ENCODE assay signal across 8 cellular contexts in genomic region chr9:33921967-33922895, GRCh38.
DNase-seq lines count a peak whose midpoint lies in the region; ATAC-seq and TF ChIP-seq lines count a peak whose summit lies in the region.

No MANE protein-coding gene starts in this region.

- H3K27ac ChIP-seq in sigmoid colon, result no peak overlapping the region

- H3K36me3 ChIP-seq in sigmoid colon, result peaks cover 18 to 95% (median 55%) of the 10 kb centered on the region in 4 donors

- TF ChIP-seq POLR2A in sigmoid colon (IDR thresholded peaks at IDR 0.05), result no peak

- WGBS in sigmoid colon, 2 donors, result 90 to 92% methylated on average over 14 of the region's 14 CpGs

- H3K9me3 ChIP-seq in sigmoid colon, result no peaks in the 10 kb centered on the region

- TF ChIP-seq CTCF in AG09319 (IDR thresholded peaks at IDR 0.05; ENCODE audit: low read depth, low read length) (peak; percentile 70), GM13977 (IDR thresholded peaks at IDR 0.05; ENCODE audit: extremely low read depth, insufficient read depth, missing control alignments) (peak; percentile 71), endothelial cell (IDR thresholded peaks at IDR 0.05; ENCODE audit: unreplicated experiment) (peak; percentile 64), sigmoid colon (IDR thresholded peaks at IDR 0.05) (peak in 3 of 4 experiments; percentile 35 to 50 (median 46))

- peaks cover 0 to 12% (median 4%) of the 10 kb centered on the region in 4 donors for H3K4me1 ChIP-seq in sigmoid colon

- DNase-seq in AG09319 (ENCODE audit: extremely low read depth, low read depth), result no peak
- DNase-seq in GM13977 (ENCODE audit: low spot score), result no peak
- DNase-seq in RPMI8226, result peak; percentile 24
- DNase-seq in endothelial cell (ENCODE audit: low spot score), result peak; percentile 60
- no peak for DNase-seq in sigmoid colon

- no peak for ATAC-seq in GM19467 (IDR thresholded peaks at IDR 0.05; ENCODE audit: unreplicated experiment)
- ATAC-seq in HG02678 (IDR thresholded peaks at IDR 0.05; ENCODE audit: unreplicated experiment), result no peak
- ATAC-seq in HG02571 (IDR thresholded peaks at IDR 0.05; ENCODE audit: unreplicated experiment), result no peak

- H3K4me3 Mint-ChIP-seq in endothelial cell (ENCODE audit: unreplicated experiment), result peak overlapping the region; percentile 76

- peaks cover 11% of the 10 kb centered on the region for H3K4me1 Mint-ChIP-seq in endothelial cell (ENCODE audit: unreplicated experiment)

- intact Hi-C loops in sigmoid colon (cut with DNase I), result no loop called here

- peaks cover 36% of the 10 kb centered on the region for H3K27me3 Mint-ChIP-seq in endothelial cell (ENCODE audit: unreplicated experiment)

- no peaks in the 10 kb centered on the region for H3K27me3 ChIP-seq in sigmoid colon

- TF ChIP-seq EP300 in sigmoid colon (IDR thresholded peaks at IDR 0.05), result no peak

- H3K36me3 Mint-ChIP-seq in endothelial cell (ENCODE audit: low read depth, unreplicated experiment), result peaks cover 72% of the 10 kb centered on the region

- H3K9me3 Mint-ChIP-seq in endothelial cell (ENCODE audit: unreplicated experiment), result no peaks in the 10 kb centered on the region

- peak overlapping the region; percentile 38 for H3K27ac Mint-ChIP-seq in endothelial cell (ENCODE audit: unreplicated experiment)

- in situ Hi-C loops in GM13977 (cut with MboI; ENCODE audit: low pct_unique_long_range_greater_than_20kb, low sequenced_read_pairs, unreplicated experiment), result no loop called here

- H3K4me3 ChIP-seq in sigmoid colon, result no peak overlapping the region

Comparison
In these comparisons a context has a peak if more than half of its experiments do, and no peak if none do; other contexts are left out.
1. DNase-seq: peak in RPMI8226 (single experiment) and endothelial cell (single experiment); none in AG09319 (single experiment), GM13977 (single experiment) and sigmoid colon (single experiment).
2. Peak in every context shown above with its lines, with median percentiles within 50 percentile points of each other: CTCF ChIP-seq.